Comparison of ENCODE assay signal across 32 cellular contexts in the genomic region with DNA sequence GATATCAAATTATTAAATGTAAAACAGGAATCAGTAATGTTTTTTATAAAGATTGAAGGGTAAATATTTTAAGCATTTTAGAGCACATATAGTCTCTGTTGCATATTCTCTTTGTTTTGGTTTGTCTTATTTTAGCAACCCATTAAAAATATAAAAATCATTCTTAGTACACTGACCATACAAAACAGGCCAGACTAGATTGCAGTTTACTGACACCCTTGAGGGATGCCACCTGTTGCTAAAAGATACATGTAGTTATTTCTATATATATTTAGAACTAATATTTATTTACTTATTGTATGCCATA. TPM values are rescaled to one million over a fixed set of nuclear protein-coding genes. Genes with fewer than 3 reads are reported as not detected.
"Had no signal": no experiment of that assay in that cellular context is flagged by ENCODE, and none has a peak within 500 bp of the region (broad histone marks: within the 10 kb centered on the region; RNA-seq: fewer than 3 reads in every experiment).

No MANE protein-coding gene starts in this region.

- ATAC-seq: activated CD4-positive, CD25-positive, alpha-beta regulatory T cell treated with anti-CD3 and anti-CD28 coated beads, Interleukin-2, amount 50 U/mL, for 24 hours; activated naive CD8-positive, alpha-beta T cell treated with anti-CD3 and anti-CD28 coated beads, Interleukin-2, amount 50 U/mL, for 24 hours; esophagus mucosa; heart left ventricle; lower lobe of right lung; mucosa of descending colon; natural killer cell treated with Interleukin-12 subunit alpha and Interleukin-12 subunit beta and Interleukin-15 and Interleukin-18, amount 100 ng/mL, for 72 hours; stimulated activated naive B cell treated with anti-CD40 and anti-IgM and Interleukin-4, amounts not matched to agents 10 μg/mL and 1 μg/mL and 100 μg/mL, for 72 hours; upper lobe of right lung had no signal

- H3K9me3 Mint-ChIP-seq: activated CD4-positive, alpha-beta memory T cell treated with anti-CD3 and anti-CD28 coated beads for 36 hours; activated naive CD8-positive, alpha-beta T cell treated with anti-CD3 and anti-CD28 coated beads, Interleukin-2, amount 50 U/mL, for 24 hours; activated T-helper 2 cell treated with anti-CD3 and anti-CD28 coated beads, Interferon-gamma antibody, Interleukin-2, Interleukin-4, amounts not matched to agents 10 μg/mL and 5 μg/mL and 100 μg/mL, durations not matched to agents 14 hours and 24 hours and 36 hours; natural killer cell treated with Interleukin-12 subunit alpha and Interleukin-12 subunit beta and Interleukin-15 and Interleukin-18, amount 100 ng/mL, for 72 hours had no signal

- H3K27ac Mint-ChIP-seq: activated CD4-positive, alpha-beta memory T cell treated with anti-CD3 and anti-CD28 coated beads for 36 hours; activated naive CD4-positive, alpha-beta T cell treated with anti-CD3 and anti-CD28 coated beads, Interleukin-2, amount 50 U/mL, for 24 hours; activated naive CD8-positive, alpha-beta T cell treated with anti-CD3 and anti-CD28 coated beads, Interleukin-2, amount 50 U/mL, for 24 hours; activated T-helper 2 cell treated with anti-CD3 and anti-CD28 coated beads, Interferon-gamma antibody, Interleukin-2, Interleukin-4, amounts not matched to agents 10 μg/mL and 5 μg/mL and 100 μg/mL, durations not matched to agents 14 hours and 24 hours and 36 hours; dendritic cell treated with granulocyte-macrophage colony-stimulating factor and Interleukin-4, amounts not matched to agents 40 ng/mL and 50 ng/mL, for 4 days; endodermal cell; natural killer cell treated with Interleukin-12 subunit alpha and Interleukin-12 subunit beta and Interleukin-15 and Interleukin-18, amount 100 ng/mL, for 72 hours; stimulated activated naive B cell treated with anti-CD40 and anti-IgM and Interleukin-4, amounts not matched to agents 10 μg/mL and 1 μg/mL and 100 μg/mL, for 72 hours had no signal

- H3K4me1 ChIP-seq: breast epithelium, heart left ventricle, left lung, lower lobe of right lung, parathyroid adenoma, right atrium auricular region, thyroid gland, upper lobe of right lung had no signal

- H3K4me3 Mint-ChIP-seq: activated CD4-positive, alpha-beta memory T cell treated with anti-CD3 and anti-CD28 coated beads for 36 hours; activated naive CD4-positive, alpha-beta T cell treated with anti-CD3 and anti-CD28 coated beads, Interleukin-2, amount 50 U/mL, for 24 hours; activated naive CD8-positive, alpha-beta T cell treated with anti-CD3 and anti-CD28 coated beads, Interleukin-2, amount 50 U/mL, for 24 hours; dendritic cell treated with granulocyte-macrophage colony-stimulating factor and Interleukin-4, amounts not matched to agents 40 ng/mL and 50 ng/mL, for 4 days; endodermal cell; natural killer cell treated with Interleukin-12 subunit alpha and Interleukin-12 subunit beta and Interleukin-15 and Interleukin-18, amount 100 ng/mL, for 72 hours; stimulated activated naive B cell treated with anti-CD40 and anti-IgM and Interleukin-4, amounts not matched to agents 10 μg/mL and 1 μg/mL and 100 μg/mL, for 72 hours had no signal

- H3K9me3 ChIP-seq: breast epithelium, lower lobe of right lung, mucosa of descending colon, thyroid gland, upper lobe of right lung had no signal

- H3K27me3 Mint-ChIP-seq: dendritic cell treated with granulocyte-macrophage colony-stimulating factor and Interleukin-4, amounts not matched to agents 40 ng/mL and 50 ng/mL, for 4 days had no signal

- DNase-seq: activated CD4-positive, alpha-beta memory T cell treated with anti-CD3 and anti-CD28 coated beads for 36 hours; activated CD4-positive, alpha-beta T cell treated with anti-CD3 and anti-CD28 coated beads for 48 hours; activated naive CD8-positive, alpha-beta T cell treated with anti-CD3 and anti-CD28 coated beads, Interleukin-2, amount 50 U/mL, for 24 hours; activated T-cell treated with anti-CD3 and anti-CD28 coated beads, Interleukin-2, amount 50 U/mL, for 48 hours; amygdala; central memory CD4-positive, alpha-beta T cell; endodermal cell; heart left ventricle; left lung; lower lobe of right lung; mucosa of descending colon; nucleus accumbens; stimulated activated CD4-positive, alpha-beta T cell treated with anti-CD3 and anti-CD28 coated beads, Interleukin-15, amount 100 ng/mL, for 24 hours; stimulated activated CD4-positive, alpha-beta T cell treated with anti-CD3 and anti-CD28 coated beads, Interleukin-2, amount 100 ng/mL, for 24 hours; stimulated activated naive B cell treated with anti-CD40 and anti-IgM and Interleukin-4, amounts not matched to agents 10 μg/mL and 1 μg/mL and 100 μg/mL, for 72 hours; stomach; thyroid gland; upper lobe of right lung; WERI-Rb-1 had no signal

- H3K36me3 ChIP-seq: breast epithelium, heart left ventricle, left lung, lower lobe of right lung, right atrium auricular region, stomach, thyroid gland, upper lobe of right lung, WERI-Rb-1 had no signal

- H3K4me3 ChIP-seq: breast epithelium, heart left ventricle, left lung, lower lobe of right lung, mucosa of descending colon, right atrium auricular region, stomach, thyroid gland, upper lobe of right lung had no signal

- H3K4me1 Mint-ChIP-seq: activated naive CD4-positive, alpha-beta T cell treated with anti-CD3 and anti-CD28 coated beads, Interleukin-2, amount 50 U/mL, for 24 hours; activated naive CD8-positive, alpha-beta T cell treated with anti-CD3 and anti-CD28 coated beads, Interleukin-2, amount 50 U/mL, for 24 hours; endodermal cell; stimulated activated naive B cell treated with anti-CD40 and anti-IgM and Interleukin-4, amounts not matched to agents 10 μg/mL and 1 μg/mL and 100 μg/mL, for 72 hours had no signal

- H3K27me3 ChIP-seq: breast epithelium, heart left ventricle, left lung, right atrium auricular region, stomach, thyroid gland, upper lobe of right lung had no signal

- H3K36me3 Mint-ChIP-seq: activated CD4-positive, alpha-beta memory T cell treated with anti-CD3 and anti-CD28 coated beads for 36 hours; activated naive CD4-positive, alpha-beta T cell treated with anti-CD3 and anti-CD28 coated beads, Interleukin-2, amount 50 U/mL, for 24 hours; natural killer cell treated with Interleukin-12 subunit alpha and Interleukin-12 subunit beta and Interleukin-15 and Interleukin-18, amount 100 ng/mL, for 72 hours; stimulated activated naive B cell treated with anti-CD40 and anti-IgM and Interleukin-4, amounts not matched to agents 10 μg/mL and 1 μg/mL and 100 μg/mL, for 72 hours had no signal

- H3K27ac ChIP-seq: breast epithelium, heart left ventricle, left lung, lower lobe of right lung, parathyroid adenoma, right atrium auricular region, stomach, thyroid gland, upper lobe of right lung, WERI-Rb-1 had no signal

RNA-seq across cellular contexts. Expression of a gene that starts 44.7 kb away (rescaled TPM):
- total RNA-seq: activated CD4-positive, alpha-beta memory T cell treated with anti-CD3 and anti-CD28 coated beads for 36 hours; activated T-helper 2 cell treated with anti-CD3 and anti-CD28 coated beads, Interferon-gamma antibody, Interleukin-2, Interleukin-4, amounts not matched to agents 10 μg/mL and 5 μg/mL and 100 μg/mL, durations not matched to agents 14 hours and 24 hours and 36 hours; endodermal cell; heart left ventricle; kidney epithelial cell; left lung; lower lobe of right lung; myocyte; natural killer cell treated with Interleukin-12 subunit alpha and Interleukin-12 subunit beta and Interleukin-15 and Interleukin-18, amount 100 ng/mL, for 72 hours; pulmonary artery endothelial cell; right atrium auricular region; T-helper 1 cell treated with Interleukin-12 subunit alpha and Interleukin-12 subunit beta and Interleukin-4 antibody, amounts not matched to agents 30 ng/mL and 1 ng/mL, for 36 hours; thyroid gland; upper lobe of right lung had no signal
- polyA plus RNA-seq: heart left ventricle had no signal
